23 cellular contexts compared by ENCODE assay signal in genomic region chr11:87425391-87425790, GRCh38.
DNase-seq lines count a peak whose midpoint lies in the region; ATAC-seq, FAIRE-seq and TF ChIP-seq lines count a peak whose summit lies in the region.
"Had no signal": no experiment of that assay in that cellular context is flagged by ENCODE, and none has a peak within 500 bp of the region (broad histone marks: within the 10 kb centered on the region; RNA-seq: fewer than 3 reads in every experiment).

No MANE protein-coding gene starts in this region.

- H4K20me1 ChIP-seq in IMR-90 (ENCODE audit: insufficient read depth, low read length) (no peaks in the 10 kb centered on the region), keratinocyte (ENCODE audit: control insufficient read depth, extremely low read depth, insufficient read depth, low read length) (no peaks in the 10 kb centered on the region)

- H3K27ac ChIP-seq in IMR-90 (ENCODE audit: insufficient read depth, low read length) = peak overlapping the region; percentile 9; the same call in 1 of the 2 replicates
- H3K27ac ChIP-seq in keratinocyte (ENCODE audit: control insufficient read depth, insufficient read depth, low read length) = no peak overlapping the region
- H3K27ac ChIP-seq: A549, epithelial cell of prostate had no signal

- no peak for TF ChIP-seq RAD21 in IMR-90 (IDR thresholded peaks at IDR 0.05; ENCODE audit: low read length)

- H2AK5ac ChIP-seq in IMR-90 (ENCODE audit: low read depth, low read length) = peak overlapping the region; percentile 61

- intact Hi-C loops in IMR-90 (cut with micrococcal nuclease) = no loop called here

- no peaks in the 10 kb centered on the region for H3K79me2 ChIP-seq in keratinocyte (ENCODE audit: control insufficient read depth, insufficient read depth, low read length)

- peak overlapping the region; percentile 95 for H2BK120ac ChIP-seq in IMR-90 (ENCODE audit: low read depth, low read length)

- no TSS peak for BruUV-seq in IMR-90 (replicated peaks; lab: Mats Ljungman, UMichigan)

- H3K4me1 ChIP-seq in IMR-90 (ENCODE audit: control insufficient read depth, insufficient read depth, low read length) = peaks cover 16% of the 10 kb centered on the region
- H3K4me1 ChIP-seq in keratinocyte (ENCODE audit: control insufficient read depth, extremely low read depth, insufficient read depth, low read length) = peaks cover 19% of the 10 kb centered on the region
- H3K4me1 ChIP-seq: A549 had no signal

- H3K79me1 ChIP-seq in IMR-90 (ENCODE audit: low read depth in 1 of 2, low read length in 2 of 2) = no peaks in the 10 kb centered on the region

- peak overlapping the region; percentile 75; the same call in 1 of the 2 replicates for H3K56ac ChIP-seq in IMR-90 (ENCODE audit: extremely low read depth, insufficient read depth, low read length)

- no peak overlapping the region for H2AK9ac ChIP-seq in IMR-90 (replicated peaks; ENCODE audit: low read depth, low read length, poor library complexity)

- H4K5ac ChIP-seq in IMR-90 (ENCODE audit: low read depth, low read length) = peak overlapping the region; percentile 62; the same call in 1 of the 2 replicates

- no peaks in the 10 kb centered on the region for H3K27me3 ChIP-seq in IMR-90 (ENCODE audit: control insufficient read depth, insufficient read depth, low read length)
- no peaks in the 10 kb centered on the region for H3K27me3 ChIP-seq in keratinocyte (ENCODE audit: control insufficient read depth, extremely low read depth, insufficient read depth, low read length)

- no CpG with 5 or more reads among the region's 5 CpGs for WGBS in IMR-90 (ENCODE audit: extremely low coverage in 2 of 2, insufficient read length in 1 of 2), 2 experiments

- H2AFZ ChIP-seq in IMR-90 (replicated peaks; ENCODE audit: low read length, poor library complexity) = no peak overlapping the region
- no peak overlapping the region for H2AFZ ChIP-seq in keratinocyte (ENCODE audit: control insufficient read depth, low read length)

- POLR2A ChIA-PET in IMR-90 (lab: Charles Lee; ENCODE audit: unreplicated experiment) = no interaction called here

- ATAC-seq in IMR-90 (ENCODE audit: low read depth) (peak; percentile 47), GM21737 (IDR thresholded peaks at IDR 0.05; ENCODE audit: unreplicated experiment) (no peak)
- ATAC-seq: A549, left lobe of liver, T-cell had no signal

- peak overlapping the region; percentile 93 for H2BK20ac ChIP-seq in IMR-90 (ENCODE audit: low read depth, low read length)

- peak overlapping the region; percentile 95 for H3K4ac ChIP-seq in IMR-90 (ENCODE audit: low read depth, low read length)

- no peak for TF ChIP-seq POLR2A in IMR-90 (IDR thresholded peaks at IDR 0.05; ENCODE audit: low read depth, low read length)

- DNase-seq in AG20443 (ENCODE audit: low spot score) (peak; percentile 25), IMR-90 (peak; percentile 59), astrocyte of the hippocampus (ENCODE audit: low read depth, low spot score) (peak; percentile 13), keratinocyte (ENCODE audit: low read depth, low spot score) (no peak), activated gamma-delta T cell treated with Interleukin-2 at 50 U/mL for 16 hours (no peak), retina (no peak), medulla oblongata (ENCODE audit: extremely low spot score) (no peak)
- DNase-seq: activated CD4-positive, alpha-beta T cell treated with anti-CD3 and anti-CD28 coated beads for 48 hours; activated naive CD4-positive, alpha-beta T cell treated with anti-CD3 and anti-CD28 coated beads, Interleukin-2, amount 50 U/mL, for 16 hours; anterior cingulate cortex; cerebellar nuclear complex; H7; KBM-7; MV-4-11; NCI-H748 treated with DMSO at 0.1 percent for 48 hours; SHP77 treated with DMSO at 0.1 percent for 48 hours; T-cell had no signal

- H3K36me3 ChIP-seq in IMR-90 (ENCODE audit: control insufficient read depth, insufficient read depth, low read length) = no peaks in the 10 kb centered on the region
- no peaks in the 10 kb centered on the region for H3K36me3 ChIP-seq in keratinocyte (ENCODE audit: control insufficient read depth in 2 of 2, extremely low read depth in 1 of 2, insufficient read depth in 2 of 2, low read length in 2 of 2)

- peak overlapping the region; percentile 86 for H4K91ac ChIP-seq in IMR-90 (ENCODE audit: insufficient read depth, low read depth, low read length)

- dilution Hi-C loops in IMR-90 (cut with HindIII; ENCODE audit: low sequenced_read_pairs, unreplicated experiment) = no loop called here
- dilution Hi-C loops in keratinocyte (cut with MboI; ENCODE audit: extremely low pct_ligation_motif_present, low sequenced_read_pairs) = no loop called here

- H3K9me1 ChIP-seq in IMR-90 (ENCODE audit: insufficient read depth, low read length) = peaks cover 11% of the 10 kb centered on the region
- H3K9me1 ChIP-seq in keratinocyte (ENCODE audit: control insufficient read depth, extremely low read depth, insufficient read depth, low read length) = no peaks in the 10 kb centered on the region

- H3K9me3 ChIP-seq in IMR-90 (ENCODE audit: control insufficient read depth, insufficient read depth, low read length) = no peaks in the 10 kb centered on the region
- no peaks in the 10 kb centered on the region for H3K9me3 ChIP-seq in keratinocyte (ENCODE audit: control insufficient read depth, low read depth, low read length)
- H3K9me3 ChIP-seq: A549 had no signal

- H3K14ac ChIP-seq in IMR-90 (replicated peaks; ENCODE audit: low read depth, low read length) = peak overlapping the region; percentile 86

- FAIRE-seq in keratinocyte (lab: Jason Lieb, UNC) = peak; percentile 66
- FAIRE-seq: A549, G401.6, TTC549 had no signal

- CTCF ChIA-PET in IMR-90 (lab: Yijun Ruan, JAX) = no interaction called here

- peak overlapping the region; percentile 18; the same call in 2 of the 3 replicates for H2BK15ac ChIP-seq in IMR-90 (ENCODE audit: low read depth, low read length)

- H3K9ac ChIP-seq in IMR-90 (ENCODE audit: low read depth, low read length) = no peak overlapping the region
- H3K9ac ChIP-seq in keratinocyte (ENCODE audit: control insufficient read depth, extremely low read depth, insufficient read depth, low read length) = no peak overlapping the region

- peak overlapping the region; percentile 73 for H3K23ac ChIP-seq in IMR-90 (ENCODE audit: low read depth, low read length)

- in situ Hi-C loops in IMR-90 (cut with MboI; ENCODE audit: low sequenced_read_pairs) = no loop called here

- H3K18ac ChIP-seq in IMR-90 (ENCODE audit: low read depth, low read length) = peak overlapping the region; percentile 97; the same call in 1 of the 2 replicates

- H3K4me2 ChIP-seq in IMR-90 (ENCODE audit: low read depth, low read length) (peak overlapping the region; percentile 20; the same call in 1 of the 2 replicates), keratinocyte (ENCODE audit: control insufficient read depth, extremely low read depth, insufficient read depth, low read depth, low read length) (no peak overlapping the region)
- H3K4me2 ChIP-seq: A549 had no signal

- H4K8ac ChIP-seq in IMR-90 (ENCODE audit: low read depth in 2 of 2, low read length in 2 of 2) = peak overlapping the region; percentile 21 to 64; a peak in 3 of 4 replicates

- TF ChIP-seq CTCF in IMR-90 (conservative IDR thresholded peaks at IDR 0.05; ENCODE audit: low read depth, low read length) (no peak), keratinocyte (optimal IDR thresholded peaks at IDR 0.05 in 1 of 3, IDR thresholded peaks at IDR 0.05 in 1 of 3, conservative IDR thresholded peaks at IDR 0.05 in 1 of 3; ENCODE audit: extremely low read depth in 1 of 3, insufficient read depth in 2 of 3, low read length in 3 of 3) (no peak)

- no peak overlapping the region for H3K4me3 ChIP-seq in IMR-90 (ENCODE audit: insufficient read depth, low read depth, low read length)
- no peak overlapping the region for H3K4me3 ChIP-seq in keratinocyte (ENCODE audit: control insufficient read depth in 2 of 3, extremely low read depth in 1 of 3, insufficient read depth in 2 of 3, low read depth in 1 of 3, low read length in 3 of 3)
- H3K4me3 ChIP-seq: A549 had no signal

- peak overlapping the region; percentile 82 for H2BK5ac ChIP-seq in IMR-90 (ENCODE audit: low read depth, low read length, poor library complexity, severe bottlenecking)

TF ChIP-seq in IMR-90, 13 proteins besides CTCF, POLR2A, EP300 and RAD21:
- TF ChIP-seq NFE2L2 (IDR thresholded peaks at IDR 0.05; ENCODE audit: low read depth, low read length) (no peak), MAFK (IDR thresholded peaks at IDR 0.05; ENCODE audit: low read depth, low read length) (no peak), MXI1 (IDR thresholded peaks at IDR 0.05; ENCODE audit: borderline replicate concordance, low read depth, low read length) (no peak), SMC3 (IDR thresholded peaks at IDR 0.05; ENCODE audit: low read depth, low read length) (no peak), FOS (IDR thresholded peaks at IDR 0.05; ENCODE audit: low read depth, low read length) (no peak), CEBPB (IDR thresholded peaks at IDR 0.05; ENCODE audit: low read depth, low read length) (no peak), BHLHE40 (IDR thresholded peaks at IDR 0.05; ENCODE audit: low read depth, low read length) (no peak), RFX5 (IDR thresholded peaks at IDR 0.05; ENCODE audit: low read depth, low read length) (no peak), CHD1 (IDR thresholded peaks at IDR 0.05; ENCODE audit: low read depth, low read length) (no peak), RCOR1 (IDR thresholded peaks at IDR 0.05; ENCODE audit: insufficient replicate concordance, low read length) (no peak), MAZ (IDR thresholded peaks at IDR 0.05; ENCODE audit: borderline replicate concordance, low read depth, low read length) (no peak)
- TF ChIP-seq, protein P1, sequence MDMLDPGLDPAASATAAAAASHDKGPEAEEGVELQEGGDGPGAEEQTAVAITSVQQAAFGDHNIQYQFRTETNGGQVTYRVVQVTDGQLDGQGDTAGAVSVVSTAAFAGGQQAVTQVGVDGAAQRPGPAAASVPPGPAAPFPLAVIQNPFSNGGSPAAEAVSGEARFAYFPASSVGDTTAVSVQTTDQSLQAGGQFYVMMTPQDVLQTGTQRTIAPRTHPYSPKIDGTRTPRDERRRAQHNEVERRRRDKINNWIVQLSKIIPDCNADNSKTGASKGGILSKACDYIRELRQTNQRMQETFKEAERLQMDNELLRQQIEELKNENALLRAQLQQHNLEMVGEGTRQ (IDR thresholded peaks at IDR 0.05; ENCODE audit: low read depth, low read length) = no peak
- TF ChIP-seq, protein P2, sequence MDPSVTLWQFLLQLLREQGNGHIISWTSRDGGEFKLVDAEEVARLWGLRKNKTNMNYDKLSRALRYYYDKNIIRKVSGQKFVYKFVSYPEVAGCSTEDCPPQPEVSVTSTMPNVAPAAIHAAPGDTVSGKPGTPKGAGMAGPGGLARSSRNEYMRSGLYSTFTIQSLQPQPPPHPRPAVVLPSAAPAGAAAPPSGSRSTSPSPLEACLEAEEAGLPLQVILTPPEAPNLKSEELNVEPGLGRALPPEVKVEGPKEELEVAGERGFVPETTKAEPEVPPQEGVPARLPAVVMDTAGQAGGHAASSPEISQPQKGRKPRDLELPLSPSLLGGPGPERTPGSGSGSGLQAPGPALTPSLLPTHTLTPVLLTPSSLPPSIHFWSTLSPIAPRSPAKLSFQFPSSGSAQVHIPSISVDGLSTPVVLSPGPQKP (IDR thresholded peaks at IDR 0.05; ENCODE audit: borderline replicate concordance, low read depth, low read length) = no peak

Comparison
In these comparisons a context has a peak if more than half of its experiments do, and no peak if none do; other contexts are left out.
1. DNase-seq: peak in AG20443 (single experiment), IMR-90 (single experiment) and astrocyte of the hippocampus (single experiment); none in keratinocyte (single experiment), activated gamma-delta T cell treated with Interleukin-2 at 50 U/mL for 16 hours (single experiment), retina (single experiment) and medulla oblongata (single experiment).